ENCODE assay signal across 28 cellular contexts in the genomic region with DNA sequence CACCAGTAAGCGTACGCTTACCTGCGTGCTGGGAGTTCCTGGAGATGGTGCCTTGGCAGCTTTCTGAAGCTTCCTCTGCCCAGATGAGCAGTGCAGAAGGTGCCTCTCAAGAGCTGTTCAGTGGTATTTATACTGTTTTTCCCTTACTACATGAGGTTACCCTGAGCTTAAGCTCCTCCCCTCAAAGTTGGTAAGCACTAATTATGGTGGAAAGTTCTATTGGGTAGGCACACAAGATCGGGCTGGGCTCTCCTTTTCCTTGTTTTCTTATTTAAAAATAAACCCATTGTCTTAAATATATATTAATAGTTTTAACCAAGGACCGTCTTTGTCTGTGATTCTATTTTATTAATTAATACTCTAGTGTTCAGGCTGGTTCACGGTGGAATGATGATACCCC. TPM values are rescaled to one million over a fixed set of nuclear protein-coding genes. Genes with fewer than 3 reads are reported as not detected.
DNase-seq lines count a peak whose midpoint lies in the region; ATAC-seq, FAIRE-seq and TF ChIP-seq lines count a peak whose summit lies in the region.
"Had no signal": no experiment of that assay in that cellular context is flagged by ENCODE, and none has a peak within 500 bp of the region (broad histone marks: within the 10 kb centered on the region; RNA-seq: fewer than 3 reads in every experiment).

Gene COL10A1, minus strand, starts transcription at position 101 of the 400 bp plus-strand sequence. CDS start 640 bp downstream, outside the sequence.

- H3K36me3 ChIP-seq in fibroblast of lung (ENCODE audit: control insufficient read depth, insufficient read depth, low read length) = no peaks in the 10 kb centered on the region
- H3K36me3 ChIP-seq: BE2C, BLaER1 had no signal

- no peak within 1 kb of the TSS for H2AFZ ChIP-seq in fibroblast of lung (ENCODE audit: low read length)

- no peak within 1 kb of the TSS for H3K27ac ChIP-seq in fibroblast of lung (ENCODE audit: insufficient read depth, low read length)
- H3K27ac ChIP-seq: BLaER1 had no signal

- no peak within 1 kb of the TSS for H3K4me3 ChIP-seq in fibroblast of lung (replicated peaks in 1 of 4; ENCODE audit: control extremely low read depth in 1 of 4, insufficient read depth in 1 of 4, low read depth in 3 of 4, low read length in 4 of 4)
- H3K4me3 ChIP-seq: BLaER1, GM12878 had no signal

- H4K20me1 ChIP-seq in fibroblast of lung (ENCODE audit: control insufficient read depth, extremely low read depth, insufficient read depth, low read length) = no peaks in the 10 kb centered on the region
- H4K20me1 ChIP-seq: BLaER1 had no signal

- H3K27me3 ChIP-seq in fibroblast of lung (ENCODE audit: control insufficient read depth, insufficient read depth, low read length) = no peaks in the 10 kb centered on the region
- H3K27me3 ChIP-seq: BE2C, BLaER1 had no signal

- H3K4me1 ChIP-seq in fibroblast of lung (ENCODE audit: control insufficient read depth, extremely low read depth, insufficient read depth, low read length) = no peaks in the 10 kb centered on the region
- H3K4me1 ChIP-seq: BLaER1 had no signal

- DNase-seq in GM18507 (ENCODE audit: extremely low spot score, insufficient read length, low read depth) (no peak), RPMI7951 (ENCODE audit: low read depth) (no peak), fibroblast of lung (ENCODE audit: low read depth in 2 of 2) (no peak), T-helper 1 cell (no peak), mucosa of gallbladder (ENCODE audit: low spot score) (no peak)
- DNase-seq: 8988T; ACHN; BE2C; C1 segment of cervical spinal cord; CD4-positive, alpha-beta memory T cell; CD4-positive, CD25-positive, alpha-beta regulatory T cell; CD8-positive, alpha-beta memory T cell; COR-L47; DMS 273 treated with DMSO at 0.1 percent for 48 hours; DMS153; DMS53; DMS79; DND-41; EL; GDM1 had no signal

- ATAC-seq in GM19397 (IDR thresholded peaks at IDR 0.05; ENCODE audit: unreplicated experiment) = no peak
- ATAC-seq: GM12878 had no signal

- no peaks in the 10 kb centered on the region for H3K9me3 ChIP-seq in fibroblast of lung (ENCODE audit: control insufficient read depth, insufficient read depth, low read depth, low read length)
- H3K9me3 ChIP-seq: BE2C, BLaER1 had no signal

- no peak for TF ChIP-seq CTCF in fibroblast of lung (conservative IDR thresholded peaks at IDR 0.05 in 1 of 2, IDR thresholded peaks at IDR 0.05 in 1 of 2; ENCODE audit: low read depth in 1 of 2, low read length in 2 of 2)

- no peak within 1 kb of the TSS for H3K9ac ChIP-seq in fibroblast of lung (ENCODE audit: insufficient read depth, low read length)
- H3K9ac ChIP-seq: BLaER1 had no signal

- H3K4me2 ChIP-seq in fibroblast of lung (ENCODE audit: extremely low read depth, insufficient read depth, low read length) = no peak within 1 kb of the TSS
- H3K4me2 ChIP-seq: BLaER1 had no signal

- H3K79me2 ChIP-seq in fibroblast of lung (ENCODE audit: control insufficient read depth, insufficient read depth, low read length) = no peaks in the 10 kb centered on the region

- peak; percentile 12 for FAIRE-seq in GM18507 (lab: Jason Lieb, UNC)
- FAIRE-seq: GM12878, GM12892, GM19239 had no signal

RNA-seq across cellular contexts. Expression of gene COL10A1, which starts in this region (rescaled TPM):
- 72.6 and 96.8 TPM in 2 replicates for total RNA-seq in RPMI7951 (2014; rRNA removed; shearing (Covaris generic))
- total RNA-seq in fibroblast of lung (1.3 and 40.1 TPM in 2 replicates), mucosa of gallbladder (0.09 TPM)
- polyA plus RNA-seq in fibroblast of lung = 17.3 and 82.1 TPM in 2 replicates
- polyA plus RNA-seq in fibroblast of lung (2012) = 3.6 and 14.7 TPM in 2 replicates
- polyA minus RNA-seq in fibroblast of lung (ENCODE audit: low replicate concordance) = 0.89 TPM in 1 of 2 replicates, not detected in the other
- total RNA-seq: A673; CD4-positive, alpha-beta memory T cell; CD4-positive, CD25-positive, alpha-beta regulatory T cell; CD8-positive, alpha-beta memory T cell; G401 had no signal
- polyA plus RNA-seq: CD14-positive monocyte; CD4-positive, alpha-beta memory T cell; CD4-positive, CD25-positive, alpha-beta regulatory T cell; CD8-positive, alpha-beta memory T cell had no signal
